In genomic region chr7:120190109-120190508, GRCh38 we compare ENCODE assay signal across 24 cellular contexts.
"Had no signal": no experiment of that assay in that cellular context is flagged by ENCODE, and none has a peak within 500 bp of the region (broad histone marks: within the 10 kb centered on the region; RNA-seq: fewer than 3 reads in every experiment).

No MANE protein-coding gene starts in this region.

- H3K36me3 Mint-ChIP-seq: memory B cell; naive B cell; stimulated activated effector memory CD8-positive, alpha-beta T cell treated with anti-CD3 and anti-CD28 coated beads, Interleukin-12 subunit alpha, Interleukin-12 subunit beta, amount 100 ng/mL, for 72 hours had no signal

- H3K27ac Mint-ChIP-seq: memory B cell; naive B cell; nephron; stimulated activated effector memory CD8-positive, alpha-beta T cell treated with anti-CD3 and anti-CD28 coated beads, Interleukin-12 subunit alpha, Interleukin-12 subunit beta, amount 100 ng/mL, for 72 hours; stimulated activated naive CD8-positive, alpha-beta T cell treated with anti-CD3 and anti-CD28 coated beads, Interleukin-15, Interleukin-2, amounts not matched to agents 100 ng/mL and 50 ng/mL, for 24 hours had no signal

- H3K27me3 ChIP-seq: colonic mucosa, heart left ventricle, neutrophil, right lobe of liver, tibial artery, upper lobe of left lung, uterus had no signal

- ATAC-seq: heart left ventricle; left cardiac atrium; lower lobe of right lung; psoas muscle; right lobe of liver; stimulated activated effector memory CD8-positive, alpha-beta T cell treated with anti-CD3 and anti-CD28 coated beads, Interleukin-12 subunit alpha, Interleukin-12 subunit beta, amount 100 ng/mL, for 72 hours had no signal

- H3K4me1 Mint-ChIP-seq: memory B cell; naive B cell; nephron; stimulated activated effector memory CD8-positive, alpha-beta T cell treated with anti-CD3 and anti-CD28 coated beads, Interleukin-12 subunit alpha, Interleukin-12 subunit beta, amount 100 ng/mL, for 72 hours had no signal

- DNase-seq: colonic mucosa; dermis blood vessel endothelial cell; effector CD4-positive, alpha-beta T cell; foreskin melanocyte; heart left ventricle; hippocampal formation; kidney; left cardiac atrium; left ventricle myocardium inferior; lower lobe of right lung; naive B cell; psoas muscle; retina; right lobe of liver; stimulated activated CD4-positive, alpha-beta T cell treated with anti-CD3 and anti-CD28 coated beads, Interleukin-4, amount 100 ng/mL, for 1 hour; stimulated activated CD8-positive, alpha-beta memory T cell treated with anti-CD3 and anti-CD28 coated beads, Interleukin-4, amount 100 ng/mL, for 48 hours; tibial artery; upper lobe of left lung; uterus had no signal

- H3K27me3 Mint-ChIP-seq: memory B cell; naive B cell; stimulated activated naive CD8-positive, alpha-beta T cell treated with anti-CD3 and anti-CD28 coated beads, Interleukin-15, Interleukin-2, amounts not matched to agents 100 ng/mL and 50 ng/mL, for 24 hours had no signal

- H3K4me3 ChIP-seq: colonic mucosa, heart left ventricle, left ventricle myocardium inferior, lower lobe of right lung, psoas muscle, right lobe of liver, tibial artery, upper lobe of left lung, uterus had no signal

- H3K4me1 ChIP-seq: colonic mucosa, lower lobe of right lung, right lobe of liver, upper lobe of left lung, uterus had no signal

- H3K9me3 ChIP-seq: colonic mucosa, lower lobe of right lung, neutrophil, psoas muscle, right lobe of liver, tibial artery, upper lobe of left lung, uterus had no signal

- H3K9me3 Mint-ChIP-seq: nephron had no signal

- H3K4me3 Mint-ChIP-seq: memory B cell; naive B cell; nephron; stimulated activated effector memory CD8-positive, alpha-beta T cell treated with anti-CD3 and anti-CD28 coated beads, Interleukin-12 subunit alpha, Interleukin-12 subunit beta, amount 100 ng/mL, for 72 hours; stimulated activated naive CD8-positive, alpha-beta T cell treated with anti-CD3 and anti-CD28 coated beads, Interleukin-15, Interleukin-2, amounts not matched to agents 100 ng/mL and 50 ng/mL, for 24 hours had no signal

- H3K27ac ChIP-seq: colonic mucosa, heart left ventricle, left ventricle myocardium inferior, lower lobe of right lung, neutrophil, psoas muscle, right lobe of liver, tibial artery, upper lobe of left lung, uterus had no signal

- H3K36me3 ChIP-seq: colonic mucosa, heart left ventricle, left ventricle myocardium inferior, lower lobe of right lung, neutrophil, right lobe of liver, tibial artery, upper lobe of left lung, uterus had no signal
